ENCODE assay signal across 8 cellular contexts in genomic region chr10:80408198-80409085, GRCh38. TPM values are rescaled to one million over a fixed set of nuclear protein-coding genes. Genes with fewer than 3 reads are reported as not detected.
DNase-seq lines count a peak whose midpoint lies in the region; ATAC-seq, FAIRE-seq and TF ChIP-seq lines count a peak whose summit lies in the region.

A gene with protein sequence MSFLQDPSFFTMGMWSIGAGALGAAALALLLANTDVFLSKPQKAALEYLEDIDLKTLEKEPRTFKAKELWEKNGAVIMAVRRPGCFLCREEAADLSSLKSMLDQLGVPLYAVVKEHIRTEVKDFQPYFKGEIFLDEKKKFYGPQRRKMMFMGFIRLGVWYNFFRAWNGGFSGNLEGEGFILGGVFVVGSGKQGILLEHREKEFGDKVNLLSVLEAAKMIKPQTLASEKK (plus strand): TSS chr10:80408551. CDS start chr10:80420468, 11,917 bp downstream.

- peak within 1 kb of the TSS; percentile 31 for H2AFZ ChIP-seq in H1 (ENCODE audit: low read length)

- no peaks in the 10 kb centered on the region for H3K36me3 Mint-ChIP-seq in activated CD8-positive, alpha-beta memory T cell treated with anti-CD3 and anti-CD28 coated beads, Interleukin-2, amount 10 ng/mL, durations not matched to agents 7 days and 5 days

- no peak within 1 kb of the TSS for H2BK120ac ChIP-seq in H1 (replicated peaks; ENCODE audit: low read depth, low read length)

- TF ChIP-seq EP300 in H1 (IDR thresholded peaks at IDR 0.05; ENCODE audit: borderline replicate concordance in 1 of 2, low read depth in 2 of 2, low read length in 2 of 2) = no peak; a peak in 1 of 3 replicates

- peak within 1 kb of the TSS; percentile 6 for H3K4ac ChIP-seq in H1 (replicated peaks; ENCODE audit: insufficient read length, low read depth, low read length)

- H4K91ac ChIP-seq in H1 (replicated peaks; ENCODE audit: insufficient read length, low read length) = peak within 1 kb of the TSS; percentile 25

- H3K9me3 ChIP-seq in AG04450 (ENCODE audit: control insufficient read depth, insufficient read depth, low read length) (no peaks in the 10 kb centered on the region; the same call in 1 of the 2 replicates), H1 (ENCODE audit: insufficient read depth in 2 of 2, low read depth in 1 of 2, low read length in 1 of 2) (no peaks in the 10 kb centered on the region), mesodermal cell (ENCODE audit: control insufficient read depth, low read length) (no peaks in the 10 kb centered on the region)

- H3K27me3 ChIP-seq in AG04450 (ENCODE audit: control insufficient read depth, insufficient read depth, low read length) (peaks cover 27% of the 10 kb centered on the region), H1 (replicated peaks in 1 of 4; ENCODE audit: control insufficient read depth in 3 of 4, extremely low read depth in 1 of 4, insufficient read depth in 3 of 4, low read length in 3 of 4) (peaks cover 0 to 10% (median 6%) of the 10 kb centered on the region in 4 experiments; a peak in 3 of 7 replicates)

- H3K23ac ChIP-seq in H1 (ENCODE audit: insufficient read length) = no peak within 1 kb of the TSS

- 0 out of 2 replicates have a peak within 1 kb of the TSS, but pooled peaks have one; percentile 23 for H2BK12ac ChIP-seq in H1 (ENCODE audit: low read depth, low read length)

- H3K4me3 ChIP-seq in AG04450 (ENCODE audit: low read depth, low read length) (peak within 1 kb of the TSS; percentile 57), H1 (ENCODE audit: extremely low read depth in 1 of 4, insufficient read depth in 2 of 4, low read depth in 3 of 4, low read length in 4 of 4) (peak within 1 kb of the TSS; percentile 50 to 65 (median 60)), mesodermal cell (ENCODE audit: extremely low read depth, insufficient read depth, low read length, poor library complexity, severe bottlenecking) (peak within 1 kb of the TSS; percentile 70)

- H3K79me2 ChIP-seq in H1 (ENCODE audit: control insufficient read depth in 1 of 2, insufficient read depth in 2 of 2, low read length in 2 of 2) = peaks cover 0 to 11% of the 10 kb centered on the region in 2 experiments; a peak in 1 of 4 replicates

- 0% methylated on average over 61 of the region's 94 CpGs; no CpG with 5 or more reads in 1 of the 2 experiments for WGBS in H1 (ENCODE audit: extremely low coverage in 1 of 2, insufficient coverage in 1 of 2, insufficient read length in 1 of 2, insufficient replicate concordance in 2 of 2, low coverage in 1 of 2, low lambda C conversion rate in 2 of 2, missing lambda C conversion rate in 1 of 2), 2 experiments
- 1 to 2% methylated on average over 77 to 87 of the region's 94 CpGs for WGBS in mesodermal cell (ENCODE audit: insufficient coverage in 2 of 2), 2 experiments

- CTCF ChIA-PET in AG04450 (lab: Charles Lee) (interaction anchor here (0.6 to 1.6 kb wide), 4 partner anchors 12 to 190 kb away, joined by 3 to 4 read pairs (median 4); no protein-coding TSS in a partner anchor), H1 (lab: Charles Lee; ENCODE audit: partially characterized antibody) (interaction anchor here (0.8 to 3.8 kb wide), 11 partner anchors 11 to 98 kb away, joined by 3 to 21 read pairs (median 4); no protein-coding TSS in a partner anchor)
- CTCF ChIA-PET in activated CD8-positive, alpha-beta memory T cell treated with anti-CD3 and anti-CD28 coated beads, Interleukin-2, amount 10 ng/mL, durations not matched to agents 7 days and 5 days (lab: Charles Lee) = interaction anchor here (0.8 to 2.3 kb wide), 12 partner anchors 11 to 516 kb away, joined by 3 to 15 read pairs (median 3); no protein-coding TSS in a partner anchor

- H3K9ac ChIP-seq in H1 (replicated peaks in 1 of 4; ENCODE audit: extremely low read depth in 1 of 4, low read depth in 3 of 4, low read length in 3 of 4) = peak within 1 kb of the TSS; percentile 55 to 67 (median 60)

- TF ChIP-seq RAD21 in H1 (IDR thresholded peaks at IDR 0.05 in 1 of 2, conservative IDR thresholded peaks at IDR 0.05 in 1 of 2; ENCODE audit: low read depth in 2 of 2, low read length in 2 of 2) = no peak

- no peak within 1 kb of the TSS for H3K14ac ChIP-seq in H1 (ENCODE audit: insufficient read length)

- H3K79me1 ChIP-seq in H1 (ENCODE audit: low read depth, low read length) = no peaks in the 10 kb centered on the region; the same call in 1 of the 2 replicates

- no peak for DNase-seq in AG04450 (ENCODE audit: low read depth, low spot score)
- DNase-seq in NCI-H526 (lab: John Stamatoyannopoulos, UW) = peak; percentile 52 to 88
- DNase-seq in activated CD8-positive, alpha-beta memory T cell treated with anti-CD3 and anti-CD28 coated beads, Interleukin-2, amount 10 ng/mL, durations not matched to agents 7 days and 5 days = peak; percentile 87
- DNase-seq in H1 (ENCODE audit: low read depth in 1 of 2, low spot score in 2 of 2) = peak; percentile 50 to 97
- DNase-seq in stimulated activated CD8-positive, alpha-beta memory T cell treated with anti-CD3 and anti-CD28 coated beads, Interleukin-15, amount 100 ng/mL, for 4 hours (ENCODE audit: low read depth in 2 of 2) = peak; percentile 51 to 55

- H3K4me1 Mint-ChIP-seq in activated CD8-positive, alpha-beta memory T cell treated with anti-CD3 and anti-CD28 coated beads, Interleukin-2, amount 10 ng/mL, durations not matched to agents 7 days and 5 days = peaks cover 11% of the 10 kb centered on the region

- H3K4me2 ChIP-seq in H1 (ENCODE audit: insufficient read depth in 1 of 2, low read depth in 2 of 2, low read length in 2 of 2) = peak within 1 kb of the TSS; percentile 76 to 85

- H3K4me1 ChIP-seq in H1 (replicated peaks in 1 of 4; ENCODE audit: control insufficient read depth in 3 of 4, insufficient read depth in 4 of 4, low read length in 3 of 4) (peaks cover 0 to 5% (median 2%) of the 10 kb centered on the region in 4 experiments; a peak in 5 of 7 replicates), mesodermal cell (ENCODE audit: control insufficient read depth, insufficient read depth, low read length, poor library complexity, severe bottlenecking) (peaks cover 14% of the 10 kb centered on the region)

- H4K5ac ChIP-seq in H1 (ENCODE audit: insufficient read length, low read depth, low read length) = peak within 1 kb of the TSS; percentile 39

- H3K23me2 ChIP-seq in H1 (ENCODE audit: low read depth, low read length) = peaks cover 9% of the 10 kb centered on the region; the same call in 1 of the 2 replicates

- H3K36me3 ChIP-seq in H1 (ENCODE audit: control insufficient read depth in 2 of 4, insufficient read depth in 4 of 4, low read length in 3 of 4) = no peaks in the 10 kb centered on the region; a peak in 2 of 8 replicates
- peaks cover 7% of the 10 kb centered on the region for H3K36me3 ChIP-seq in mesodermal cell (ENCODE audit: control insufficient read depth, insufficient read depth, low read length)

- no peaks in the 10 kb centered on the region for H3K9me3 Mint-ChIP-seq in activated CD8-positive, alpha-beta memory T cell treated with anti-CD3 and anti-CD28 coated beads, Interleukin-2, amount 10 ng/mL, durations not matched to agents 7 days and 5 days (ENCODE audit: low read depth)

- H3K27ac Mint-ChIP-seq in activated CD8-positive, alpha-beta memory T cell treated with anti-CD3 and anti-CD28 coated beads, Interleukin-2, amount 10 ng/mL, durations not matched to agents 7 days and 5 days = no peak within 1 kb of the TSS

- H4K8ac ChIP-seq in H1 (ENCODE audit: extremely low read depth, insufficient read depth, low read length) = peak within 1 kb of the TSS; percentile 81; the same call in 1 of the 2 replicates

- 0 out of 3 replicates have a peak, but pooled peaks of 1 of the 2 experiments have one; percentile 17 for TF ChIP-seq POLR2A in H1 (IDR thresholded peaks at IDR 0.05; ENCODE audit: control extremely low read depth in 1 of 2, low read depth in 2 of 2, low read length in 2 of 2)

- POLR2A ChIA-PET in AG04450 (lab: Yijun Ruan, JAX) (no interaction called here), H1 (lab: Charles Lee; ENCODE audit: partially characterized antibody) (interaction anchor here (0.6 to 1.6 kb wide), 7 partner anchors 11 to 191 kb away, joined by 3 to 5 read pairs (median 3); partner anchors contain the start of gene TSPAN14)

- H2BK5ac ChIP-seq in H1 (ENCODE audit: low read depth, low read length) = no peak within 1 kb of the TSS

- H2BK15ac ChIP-seq in H1 (ENCODE audit: low read length) = no peak within 1 kb of the TSS; the same call in 1 of the 2 replicates

- no peak within 1 kb of the TSS for H3K56ac ChIP-seq in H1 (replicated peaks; ENCODE audit: insufficient read length, low read depth, low read length)

- FAIRE-seq in H1 (lab: Jason Lieb, UNC) = no peak

- H3K18ac ChIP-seq in H1 (ENCODE audit: extremely low read depth, low read length) = peak within 1 kb of the TSS; percentile 91

- peaks cover 11 to 14% of the 10 kb centered on the region in 2 experiments for H4K20me1 ChIP-seq in H1 (replicated peaks in 1 of 2; ENCODE audit: control insufficient read depth in 1 of 2, insufficient read depth in 2 of 2, low read length in 2 of 2)

- H3K27me3 Mint-ChIP-seq in activated CD8-positive, alpha-beta memory T cell treated with anti-CD3 and anti-CD28 coated beads, Interleukin-2, amount 10 ng/mL, durations not matched to agents 7 days and 5 days = peaks cover 19% of the 10 kb centered on the region

- H2AK5ac ChIP-seq in H1 (ENCODE audit: low read depth, low read length) = no peak within 1 kb of the TSS

- peak; percentile 90 for ATAC-seq in GM18868 (IDR thresholded peaks at IDR 0.05; ENCODE audit: unreplicated experiment)
- ATAC-seq in HG03097 (IDR thresholded peaks at IDR 0.05; ENCODE audit: low FRiP score, unreplicated experiment) = peak; percentile 80
- peak; percentile 99 for ATAC-seq in activated CD8-positive, alpha-beta memory T cell treated with anti-CD3 and anti-CD28 coated beads, Interleukin-2, amount 10 ng/mL, durations not matched to agents 7 days and 5 days

- 0 out of 2 replicates have a peak within 1 kb of the TSS, but pooled peaks have one; percentile 34 for H2BK20ac ChIP-seq in H1 (ENCODE audit: low read length)

- no peak within 1 kb of the TSS for H3K27ac ChIP-seq in AG04450 (ENCODE audit: low read depth, low read length)
- H3K27ac ChIP-seq in H1 (ENCODE audit: low read depth, low read length) = no peak within 1 kb of the TSS
- peak within 1 kb of the TSS; percentile 62 for H3K27ac ChIP-seq in mesodermal cell (ENCODE audit: low read depth, low read length, severe bottlenecking)

- peak within 1 kb of the TSS; percentile 69 for H3K4me3 Mint-ChIP-seq in activated CD8-positive, alpha-beta memory T cell treated with anti-CD3 and anti-CD28 coated beads, Interleukin-2, amount 10 ng/mL, durations not matched to agents 7 days and 5 days

- no peak for TF ChIP-seq CTCF in AG04450 (IDR thresholded peaks at IDR 0.05; ENCODE audit: low read depth, low read length)
- no peak for TF ChIP-seq CTCF in H1 (IDR thresholded peaks at IDR 0.05; ENCODE audit: control extremely low read depth in 1 of 3, insufficient read depth in 1 of 3, low read depth in 1 of 3, low read length in 3 of 3)

RNA-seq across cellular contexts. Expression of the gene that starts here (rescaled TPM):
- 3.9 and 5.2 TPM in 2 replicates for polyA plus RNA-seq in AG04450 (2011; rRNA removed)
- polyA minus RNA-seq in AG04450 (2011; rRNA and poly(A)+ RNA removed) = 1.0 and 1.8 TPM in 2 replicates
- total RNA-seq in activated CD8-positive, alpha-beta memory T cell treated with anti-CD3 and anti-CD28 coated beads, Interleukin-2, amount 10 ng/mL, durations not matched to agents 7 days and 5 days = 10 to 100 TPM in 1 of 2 experiments, 1 to 10 TPM in 1; 8.1 to 12.2 TPM
- 58.3 and 60.1 TPM in 2 replicates for total RNA-seq in H1 (2021; fragmentation: NEBNext Ultra II Directional; extraction: Animal tissue kit (Norgen Biotek cat#: 25700))
- polyA plus RNA-seq in H1 (2011; rRNA removed) = 9.7 and 13.4 TPM in 2 replicates
- 24.7 TPM for polyA plus RNA-seq in H1 (2011; cell fraction: cytosol; rRNA removed)
- 12.5 TPM for polyA plus RNA-seq in H1 (2011; cell fraction: nucleus; rRNA removed)
- 36.0 to 47.0 TPM (median 41.3 TPM) in 4 replicates for polyA plus RNA-seq in H1 (2012, experiment 1 of 2)
- 12.7 TPM for polyA plus RNA-seq in H1 (2012, experiment 2 of 2)
- polyA plus RNA-seq in H1 (2013, experiment 1 of 2) = 48.4 TPM
- 52.5 TPM for polyA plus RNA-seq in H1 (2013, experiment 2 of 2)
- 10.4 and 12.3 TPM in 2 replicates for polyA minus RNA-seq in H1 (2011; rRNA and poly(A)+ RNA removed)
- polyA minus RNA-seq in H1 (2011; cell fraction: cytosol; rRNA and poly(A)+ RNA removed) = 9.0 TPM
- polyA minus RNA-seq in H1 (2011; cell fraction: nucleus; rRNA and poly(A)+ RNA removed) = 12.0 TPM
- polyA plus RNA-seq in mesodermal cell (2013, experiment 1 of 2) = 87.4 TPM
- 88.2 TPM for polyA plus RNA-seq in mesodermal cell (2013, experiment 2 of 2)
